In the genomic region with DNA sequence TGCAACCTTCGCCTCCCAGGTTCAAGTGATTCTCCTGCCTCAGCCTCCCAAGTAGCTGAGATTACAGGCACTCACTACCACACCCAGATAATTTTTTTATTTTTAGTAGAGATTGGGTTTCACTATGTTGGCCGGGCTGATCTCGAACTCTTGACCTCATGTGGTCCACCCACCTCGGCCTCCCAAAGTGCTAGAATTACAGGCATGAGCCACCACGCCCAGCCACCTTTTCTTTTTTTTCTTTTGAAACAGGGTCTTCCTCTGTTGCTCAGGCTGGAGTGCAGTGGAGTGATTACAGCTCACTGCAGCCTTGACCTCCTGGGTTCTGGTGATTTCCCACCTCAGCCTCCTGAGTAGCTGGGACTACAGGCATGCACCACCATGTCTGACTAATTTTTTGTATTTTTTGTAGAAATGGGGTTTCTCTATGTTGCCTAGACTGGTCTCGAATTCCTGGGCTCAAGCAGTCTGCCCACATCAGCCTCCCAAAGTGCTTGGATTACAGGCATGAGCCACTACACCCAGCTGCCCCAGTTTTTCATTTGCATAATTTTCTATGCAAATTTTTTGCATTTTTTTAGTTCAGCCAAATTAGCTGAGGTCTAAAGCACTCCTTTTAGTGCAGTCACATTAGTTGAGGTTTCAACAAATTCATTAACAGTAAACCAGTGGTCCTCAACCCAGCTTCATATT, we compare ENCODE assay signal across 14 cellular contexts. TPM values are rescaled to one million over a fixed set of nuclear protein-coding genes. Genes with fewer than 3 reads are reported as not detected.
DNase-seq lines count a peak whose midpoint lies in the region; ATAC-seq and TF ChIP-seq lines count a peak whose summit lies in the region.
"Had no signal": no experiment of that assay in that cellular context is flagged by ENCODE, and none has a peak within 500 bp of the region (broad histone marks: within the 10 kb centered on the region; RNA-seq: fewer than 3 reads in every experiment).

No MANE protein-coding gene starts in this region.

- peaks cover 0 to 7% of the 10 kb centered on the region in 2 donors for H3K9me3 Mint-ChIP-seq in natural killer cell

- peak overlapping the region; percentile 31 for H3K4me3 Mint-ChIP-seq in natural killer cell
- H3K4me3 Mint-ChIP-seq: T-helper 1 cell treated with Interleukin-12 subunit alpha and Interleukin-12 subunit beta and Interleukin-4 antibody, amounts not matched to agents 30 μg/mL and 1 μg/mL, for 36 hours had no signal

- 77 to 81% (median 79%) methylated on average over 6 of the region's 6 CpGs for WGBS in adrenal gland, 4 donors

- H3K27ac ChIP-seq in SJCRH30 (peak overlapping the region; percentile 36), adrenal gland (peak overlapping the region in 2 of 5 donors; percentile 46 to 72)
- H3K27ac ChIP-seq: 22Rv1, GM23248, transverse colon had no signal

- H3K36me3 ChIP-seq in SJCRH30: no peaks in the 10 kb centered on the region
- peaks cover 0 to 5% of the 10 kb centered on the region in 2 donors for H3K36me3 ChIP-seq in adrenal gland (replicated peaks in 1 of 2)

- DNase-seq in DMS 273 (lab: John Stamatoyannopoulos, UW; ENCODE audit: unreplicated experiment) (peak; percentile 16), DMS 273 treated with DMSO at 0.1 percent for 48 hours (lab: John Stamatoyannopoulos, UW) (no peak), SJCRH30 (peak in 1 of 2 experiments; percentile 28), natural killer cell (no peak), NCI-H2029 (lab: John Stamatoyannopoulos, UW) (no peak), adrenal gland (no peak)
- DNase-seq: foreskin melanocyte, NCI-H2081, transverse colon had no signal

- TF ChIP-seq CTCF in natural killer cell (IDR thresholded peaks at IDR 0.05) (no peak), adrenal gland (IDR thresholded peaks at IDR 0.05) (no peak)

- intact Hi-C loops in natural killer cell (cut with micrococcal nuclease) (no loop called here), adrenal gland (cut with DNase I) (no loop called here)

- H3K27me3 Mint-ChIP-seq in natural killer cell (ENCODE audit: low read depth in 2 of 2): no peaks in the 10 kb centered on the region

- peaks cover 44 to 52% of the 10 kb centered on the region in 2 donors for H3K4me1 Mint-ChIP-seq in natural killer cell

- H3K27me3 ChIP-seq in SJCRH30 (no peaks in the 10 kb centered on the region), adrenal gland (no peaks in the 10 kb centered on the region)
- H3K27me3 ChIP-seq: transverse colon had no signal

- H3K9me3 ChIP-seq in SJCRH30 (replicated peaks) (0 out of 2 replicates have a peak, but pooled peaks cover 3% of the 10 kb centered on the region), adrenal gland (replicated peaks in 1 of 3) (no peaks in the 10 kb centered on the region)
- H3K9me3 ChIP-seq: transverse colon had no signal

- H3K4me3 ChIP-seq in SJCRH30 (no peak overlapping the region), adrenal gland (no peak overlapping the region)
- H3K4me3 ChIP-seq: GM23248, transverse colon had no signal

- H3K4me1 ChIP-seq in SJCRH30 (peaks cover 10% of the 10 kb centered on the region), adrenal gland (replicated peaks in 1 of 2) (peaks cover 12 to 25% of the 10 kb centered on the region in 2 donors)

- no peaks in the 10 kb centered on the region for H3K36me3 Mint-ChIP-seq in natural killer cell

- H3K27ac Mint-ChIP-seq in natural killer cell: peak overlapping the region; percentile 67 to 84
- H3K27ac Mint-ChIP-seq: T-helper 1 cell treated with Interleukin-12 subunit alpha and Interleukin-12 subunit beta and Interleukin-4 antibody, amounts not matched to agents 30 μg/mL and 1 μg/mL, for 36 hours had no signal

- TF ChIP-seq POLR2A in adrenal gland (IDR thresholded peaks at IDR 0.05): no peak

- ATAC-seq in GM21786 (IDR thresholded peaks at IDR 0.05; ENCODE audit: unreplicated experiment): peak; percentile 43
- no peak for ATAC-seq in natural killer cell
- ATAC-seq in GM18858 (IDR thresholded peaks at IDR 0.05; ENCODE audit: unreplicated experiment): no peak

RNA-seq across cellular contexts. Expression of a gene that starts 11.3 kb away (rescaled TPM):
- total RNA-seq in SJCRH30 (2014; rRNA removed; shearing (Covaris generic)): 10.5 and 12.0 TPM in 2 replicates
- total RNA-seq in natural killer cell: 10 to 100 TPM; 72.8 to 95.6 (median 81.6) TPM
- total RNA-seq in adrenal gland: 10 to 100 TPM; 62.2 to 99.8 (median 77.7) TPM
- 10 to 100 TPM; 28.3 to 45.7 (median 31.6) TPM for polyA plus RNA-seq in adrenal gland

RNA-seq across cellular contexts. Expression of a gene that starts 18.7 kb away (rescaled TPM):
- total RNA-seq in SJCRH30 (2014; rRNA removed; shearing (Covaris generic)): 23.3 and 27.4 TPM in 2 replicates
- total RNA-seq in natural killer cell (10 to 100 TPM; 20.9 to 34.4 (median 32.0) TPM), adrenal gland (10 to 100 TPM; 57.1 to 98.4 (median 77.2) TPM)
- polyA plus RNA-seq in adrenal gland: 10 to 100 TPM; 29.5 to 68.1 (median 38.6) TPM

RNA-seq across cellular contexts. Expression of a gene that starts 47.0 kb away (rescaled TPM):
- total RNA-seq in SJCRH30 (2014; rRNA removed; shearing (Covaris generic)): 13.0 and 14.6 TPM in 2 replicates
- total RNA-seq in natural killer cell: 1 to 10 TPM; 4.0 to 4.8 (median 4.5) TPM
- 100 to 1,000 TPM in 4 of 8 donors, 10 to 100 TPM in 4; 56.6 to 226 (median 99.5) TPM for total RNA-seq in adrenal gland
- 100 to 1,000 TPM in 2 of 3 donors, 10 to 100 TPM in 1; 22.0 to 171 (median 102) TPM for polyA plus RNA-seq in adrenal gland
